ENCODE assay signal across 13 cellular contexts in genomic region chr17:35630530-35631148, GRCh38. TPM values are rescaled to one million over a fixed set of nuclear protein-coding genes. Genes with fewer than 3 reads are reported as not detected.
DNase-seq lines count a peak whose midpoint lies in the region; ATAC-seq, FAIRE-seq and TF ChIP-seq lines count a peak whose summit lies in the region.
"Had no signal": no experiment of that assay in that cellular context is flagged by ENCODE, and none has a peak within 500 bp of the region (broad histone marks: within the 10 kb centered on the region; RNA-seq: fewer than 3 reads in every experiment).

No MANE protein-coding gene starts in this region.

- no peak overlapping the region for H3K56ac ChIP-seq in H1 (replicated peaks; ENCODE audit: insufficient read length, low read depth, low read length)

- TF ChIP-seq EP300 in H1 (IDR thresholded peaks at IDR 0.05; ENCODE audit: borderline replicate concordance in 1 of 2, low read depth in 2 of 2, low read length in 2 of 2) (no peak), sigmoid colon (IDR thresholded peaks at IDR 0.05) (no peak)

- no peaks in the 10 kb centered on the region for H3K9me3 ChIP-seq in Panc1 (ENCODE audit: control insufficient read depth, insufficient read depth, low read depth, low read length)
- no peaks in the 10 kb centered on the region for H3K9me3 ChIP-seq in H1 (ENCODE audit: insufficient read depth in 2 of 2, low read depth in 1 of 2, low read length in 1 of 2)
- H3K9me3 ChIP-seq in neural progenitor cell (ENCODE audit: low read depth), result no peaks in the 10 kb centered on the region
- H3K9me3 ChIP-seq in sigmoid colon, result no peaks in the 10 kb centered on the region
- H3K9me3 ChIP-seq: upper lobe of right lung had no signal

- H2BK20ac ChIP-seq in H1 (ENCODE audit: low read length), result no peak overlapping the region

- no peak overlapping the region for H2BK12ac ChIP-seq in H1 (ENCODE audit: low read depth, low read length)

- H3K36me3 Mint-ChIP-seq in neural progenitor cell, result peaks cover 9% of the 10 kb centered on the region

- H4K20me1 ChIP-seq in H1 (replicated peaks in 1 of 2; ENCODE audit: control insufficient read depth in 1 of 2, insufficient read depth in 2 of 2, low read length in 2 of 2) (peaks cover 3 to 5% of the 10 kb centered on the region in 2 experiments), neural progenitor cell (ENCODE audit: low read depth) (peaks cover 8% of the 10 kb centered on the region)

- CTCF ChIA-PET in Panc1 (lab: Charles Lee) (no interaction called here), H1 (lab: Charles Lee; ENCODE audit: partially characterized antibody) (interaction anchor here (1.3 to 1.6 kb wide), 2 partner anchors 17 to 22 kb away, joined by 3 to 7 read pairs; no protein-coding TSS in a partner anchor)

- no peak overlapping the region for H2AK5ac ChIP-seq in H1 (ENCODE audit: low read depth, low read length)

- peak; percentile 89 for DNase-seq in ELR (ENCODE audit: low read depth)
- DNase-seq in Panc1 (ENCODE audit: low read depth, low spot score), result peak; percentile 32
- no peak for DNase-seq in H1 (ENCODE audit: low read depth in 1 of 2, low spot score in 2 of 2)
- no peak for DNase-seq in neural progenitor cell (ENCODE audit: low spot score)
- DNase-seq in stimulated activated CD4-positive, alpha-beta T cell treated with anti-CD3 and anti-CD28 coated beads, Interleukin-4, amount 100 ng/mL, for 4 hours, result no peak
- no peak for DNase-seq in hypothalamus (lab: John Stamatoyannopoulos, UW)
- no peak for DNase-seq in sigmoid colon
- DNase-seq: activated CD8-positive, alpha-beta memory T cell treated with anti-CD3 and anti-CD28 coated beads, Interleukin-2, amount 50 U/mL, for 4 hours; DMS53; hippocampal formation; NCI-H1436 treated with DMSO at 0.1 percent for 48 hours; upper lobe of right lung had no signal

- no peak overlapping the region for H3K4ac ChIP-seq in H1 (replicated peaks; ENCODE audit: insufficient read length, low read depth, low read length)

- in situ Hi-C loops in Panc1 (cut with HindIII; ENCODE audit: low pct_unique_long_range_greater_than_20kb, low sequenced_read_pairs), result no loop called here

- no peak overlapping the region for H3K27ac ChIP-seq in Panc1 (ENCODE audit: low read length)
- no peak overlapping the region for H3K27ac ChIP-seq in H1 (ENCODE audit: low read depth, low read length)
- peak overlapping the region; percentile 9 for H3K27ac ChIP-seq in neural progenitor cell
- H3K27ac ChIP-seq in sigmoid colon, result no peak overlapping the region
- H3K27ac ChIP-seq: upper lobe of right lung had no signal

- no TSS peak for BruUV-seq in Panc1 (replicated peaks; lab: Mats Ljungman, UMichigan)

- ATAC-seq in Panc1, result peak; percentile 59; the same call in 1 of the 2 replicates
- ATAC-seq: upper lobe of right lung had no signal

- no peak overlapping the region for H2BK15ac ChIP-seq in H1 (ENCODE audit: low read length)

- no peak overlapping the region for H3K23ac ChIP-seq in H1 (ENCODE audit: insufficient read length)

- H3K79me2 ChIP-seq in H1 (ENCODE audit: control insufficient read depth in 1 of 2, insufficient read depth in 2 of 2, low read length in 2 of 2) (no peaks in the 10 kb centered on the region), neural progenitor cell (ENCODE audit: low read depth) (no peaks in the 10 kb centered on the region)

- H2AFZ ChIP-seq in H1 (ENCODE audit: low read length), result no peak overlapping the region
- no peak overlapping the region for H2AFZ ChIP-seq in neural progenitor cell (replicated peaks)

- no peak overlapping the region for H4K8ac ChIP-seq in H1 (ENCODE audit: extremely low read depth, insufficient read depth, low read length)

- peak; percentile 36 for FAIRE-seq in H1 (lab: Jason Lieb, UNC)
- FAIRE-seq: GM18507 had no signal

- H2BK5ac ChIP-seq in H1 (ENCODE audit: low read depth, low read length), result no peak overlapping the region

- intact Hi-C loops in Panc1 (cut with micrococcal nuclease; ENCODE audit: unreplicated experiment) (no loop called here), sigmoid colon (cut with DNase I) (no loop called here)

- 86% methylated on average over 1 of the region's 1 CpG; no CpG with 5 or more reads in 1 of the 2 experiments for WGBS in H1 (ENCODE audit: extremely low coverage in 1 of 2, insufficient coverage in 1 of 2, insufficient read length in 1 of 2, insufficient replicate concordance in 2 of 2, low coverage in 1 of 2, low lambda C conversion rate in 2 of 2, missing lambda C conversion rate in 1 of 2), 2 experiments
- WGBS in sigmoid colon, 2 donors, result 90 to 91% methylated on average over 1 of the region's 1 CpG

- no peak overlapping the region for H3K4me2 ChIP-seq in H1 (ENCODE audit: insufficient read depth in 1 of 2, low read depth in 2 of 2, low read length in 2 of 2)
- H3K4me2 ChIP-seq in neural progenitor cell, result no peak overlapping the region

- H3K9ac ChIP-seq in H1 (replicated peaks in 1 of 4; ENCODE audit: extremely low read depth in 1 of 4, low read depth in 3 of 4, low read length in 3 of 4) (no peak overlapping the region), neural progenitor cell (no peak overlapping the region)

- no peaks in the 10 kb centered on the region for H3K4me1 Mint-ChIP-seq in neural progenitor cell

- no peaks in the 10 kb centered on the region for H3K79me1 ChIP-seq in H1 (ENCODE audit: low read depth, low read length)

- POLR2A ChIA-PET in Panc1 (lab: Charles Lee), result no interaction called here
- POLR2A ChIA-PET in H1 (lab: Charles Lee; ENCODE audit: partially characterized antibody), result no interaction called here

- TF ChIP-seq RAD21 in H1 (IDR thresholded peaks at IDR 0.05 in 1 of 2, conservative IDR thresholded peaks at IDR 0.05 in 1 of 2; ENCODE audit: low read depth in 2 of 2, low read length in 2 of 2), result no peak

- H3K4me1 ChIP-seq in Panc1 (ENCODE audit: control insufficient read depth, insufficient read depth, low read length) (peaks cover 7% of the 10 kb centered on the region; the same call in 1 of the 2 replicates), H1 (replicated peaks in 1 of 4; ENCODE audit: control insufficient read depth in 3 of 4, insufficient read depth in 4 of 4, low read length in 3 of 4) (no peaks in the 10 kb centered on the region), neural progenitor cell (no peaks in the 10 kb centered on the region), sigmoid colon (no peaks in the 10 kb centered on the region)
- H3K4me1 ChIP-seq: upper lobe of right lung had no signal

- no peak overlapping the region for H3K18ac ChIP-seq in H1 (ENCODE audit: extremely low read depth, low read length)

- H3K9me3 Mint-ChIP-seq in neural progenitor cell, result no peaks in the 10 kb centered on the region

- H3K4me3 ChIP-seq in Panc1 (ENCODE audit: low read depth in 2 of 2, low read length in 2 of 2) (no peak overlapping the region), H1 (ENCODE audit: extremely low read depth in 1 of 4, insufficient read depth in 2 of 4, low read depth in 3 of 4, low read length in 4 of 4) (no peak overlapping the region), neural progenitor cell (no peak overlapping the region), sigmoid colon (no peak overlapping the region)
- H3K4me3 ChIP-seq: upper lobe of right lung had no signal

- no peaks in the 10 kb centered on the region for H3K23me2 ChIP-seq in H1 (ENCODE audit: low read depth, low read length)

- H3F3A ChIP-seq in neural progenitor cell (ENCODE audit: low read depth), result no peaks in the 10 kb centered on the region

- H3K27ac Mint-ChIP-seq in neural progenitor cell, result no peak overlapping the region

- no peak overlapping the region for H2BK120ac ChIP-seq in H1 (replicated peaks; ENCODE audit: low read depth, low read length)

- H4K5ac ChIP-seq in H1 (ENCODE audit: insufficient read length, low read depth, low read length), result no peak overlapping the region

- no peak for TF ChIP-seq POLR2A in H1 (IDR thresholded peaks at IDR 0.05; ENCODE audit: control extremely low read depth in 1 of 2, low read depth in 2 of 2, low read length in 2 of 2)
- no peak for TF ChIP-seq POLR2A in sigmoid colon (IDR thresholded peaks at IDR 0.05)

- TF ChIP-seq CTCF in Panc1 (IDR thresholded peaks at IDR 0.05) (no peak), H1 (IDR thresholded peaks at IDR 0.05; ENCODE audit: control extremely low read depth in 1 of 3, insufficient read depth in 1 of 3, low read depth in 1 of 3, low read length in 3 of 3) (no peak), neural progenitor cell (IDR thresholded peaks at IDR 0.05) (no peak), sigmoid colon (IDR thresholded peaks at IDR 0.05) (no peak)

- H4K91ac ChIP-seq in H1 (replicated peaks; ENCODE audit: insufficient read length, low read length), result no peak overlapping the region

- no peak overlapping the region for H3K14ac ChIP-seq in H1 (ENCODE audit: insufficient read length)

- no peaks in the 10 kb centered on the region for H3K27me3 Mint-ChIP-seq in neural progenitor cell (ENCODE audit: insufficient read depth, low read depth)

- no peak overlapping the region for H3K4me3 Mint-ChIP-seq in neural progenitor cell

- H3K36me3 ChIP-seq in Panc1 (ENCODE audit: control insufficient read depth, insufficient read depth, low read length) (peaks cover 73% of the 10 kb centered on the region), H1 (ENCODE audit: control insufficient read depth in 2 of 4, insufficient read depth in 4 of 4, low read length in 3 of 4) (peaks cover 0 to 53% (median 25%) of the 10 kb centered on the region in 4 experiments; a peak in 7 of 8 replicates), neural progenitor cell (no peaks in the 10 kb centered on the region), sigmoid colon (peaks cover 12 to 95% (median 40%) of the 10 kb centered on the region in 4 donors)

- H3K27me3 ChIP-seq in Panc1 (ENCODE audit: control insufficient read depth, insufficient read depth, low read length) (no peaks in the 10 kb centered on the region), H1 (replicated peaks in 1 of 4; ENCODE audit: control insufficient read depth in 3 of 4, extremely low read depth in 1 of 4, insufficient read depth in 3 of 4, low read length in 3 of 4) (no peaks in the 10 kb centered on the region), neural progenitor cell (no peaks in the 10 kb centered on the region), sigmoid colon (no peaks in the 10 kb centered on the region)
- H3K27me3 ChIP-seq: upper lobe of right lung had no signal

RNA-seq across cellular contexts. Expression of gene AP2B1, which starts 43.5 kb away (rescaled TPM):
- total RNA-seq in Panc1 (2021; ENCODE audit: unreplicated experiment) (446 TPM), neural progenitor cell (ENCODE audit: low replicate concordance) (120 and 125 TPM in 2 replicates), sigmoid colon (10 to 100 TPM; 46.7 to 58.7 (median 53.2) TPM)
- polyA plus RNA-seq in Panc1 (2012; ENCODE audit: insufficient read length), result 168 TPM
- total RNA-seq in H1 (2021; fragmentation: NEBNext Ultra II Directional; extraction: Animal tissue kit (Norgen Biotek cat#: 25700)), result 194 and 199 TPM in 2 replicates
- polyA plus RNA-seq in H1 (2011; rRNA removed) (63.4 and 95.5 TPM in 2 replicates), sigmoid colon (10 to 100 TPM; 43.2 to 86.4 (median 46.7) TPM)
- polyA plus RNA-seq in H1 (2011; cell fraction: cytosol; rRNA removed), result 90.2 TPM
- polyA plus RNA-seq in H1 (2011; cell fraction: nucleus; rRNA removed), result 69.7 TPM
- 89.2 to 118 TPM (median 113 TPM) in 4 replicates for polyA plus RNA-seq in H1 (2012, experiment 1 of 2)
- polyA plus RNA-seq in H1 (2012, experiment 2 of 2), result 12.5 TPM
- polyA plus RNA-seq in H1 (2013, experiment 1 of 2), result 72.4 TPM
- 69.8 TPM for polyA plus RNA-seq in H1 (2013, experiment 2 of 2)
- polyA minus RNA-seq in H1 (2011; rRNA and poly(A)+ RNA removed), result 265 and 350 TPM in 2 replicates
- polyA minus RNA-seq in H1 (2011; cell fraction: cytosol; rRNA and poly(A)+ RNA removed), result 98.9 TPM
- 115 TPM for polyA minus RNA-seq in H1 (2011; cell fraction: nucleus; rRNA and poly(A)+ RNA removed)

RNA-seq across cellular contexts. Expression of gene PEX12, which starts 52.3 kb away (rescaled TPM):
- total RNA-seq in Panc1 (2021; ENCODE audit: unreplicated experiment) (6.6 TPM), neural progenitor cell (ENCODE audit: low replicate concordance) (6.5 and 7.0 TPM in 2 replicates), sigmoid colon (10 to 100 TPM in 1 of 4 donors, 1 to 10 TPM in 3; 4.6 to 10.4 (median 6.5) TPM)
- 5.4 TPM for polyA plus RNA-seq in Panc1 (2012; ENCODE audit: insufficient read length)
- 2.5 and 3.0 TPM in 2 replicates for total RNA-seq in H1 (2021; fragmentation: NEBNext Ultra II Directional; extraction: Animal tissue kit (Norgen Biotek cat#: 25700))
- polyA plus RNA-seq in H1 (2011; rRNA removed) (4.5 and 5.9 TPM in 2 replicates), sigmoid colon (1 to 10 TPM in 2 of 3 donors, under 1 TPM in 1; 0.92 to 2.7 (median 2.4) TPM)
- 3.6 TPM for polyA plus RNA-seq in H1 (2011; cell fraction: cytosol; rRNA removed)
- polyA plus RNA-seq in H1 (2011; cell fraction: nucleus; rRNA removed), result 3.5 TPM
- 3.0 to 4.1 TPM (median 3.5 TPM) in 4 replicates for polyA plus RNA-seq in H1 (2012, experiment 1 of 2)
- polyA plus RNA-seq in H1 (2012, experiment 2 of 2), result 0.37 TPM
- 3.4 TPM for polyA plus RNA-seq in H1 (2013, experiment 1 of 2)
- 3.9 TPM for polyA plus RNA-seq in H1 (2013, experiment 2 of 2)
- 4.6 and 6.0 TPM in 2 replicates for polyA minus RNA-seq in H1 (2011; rRNA and poly(A)+ RNA removed)
- 2.9 TPM for polyA minus RNA-seq in H1 (2011; cell fraction: cytosol; rRNA and poly(A)+ RNA removed)
- 2.5 TPM for polyA minus RNA-seq in H1 (2011; cell fraction: nucleus; rRNA and poly(A)+ RNA removed)

Comparison
In these comparisons a context has a peak if more than half of its experiments do, and no peak if none do; other contexts are left out.
1. DNase-seq: peak in ELR (single experiment) and Panc1 (single experiment); none in H1 (0 of 2), neural progenitor cell (single experiment), stimulated activated CD4-positive, alpha-beta T cell treated with anti-CD3 and anti-CD28 coated beads, Interleukin-4, amount 100 ng/mL, for 4 hours (0 of 2), hypothalamus (0 of 51) and sigmoid colon (single experiment).